ENCODE assay signal across 8 cellular contexts in the genomic region with DNA sequence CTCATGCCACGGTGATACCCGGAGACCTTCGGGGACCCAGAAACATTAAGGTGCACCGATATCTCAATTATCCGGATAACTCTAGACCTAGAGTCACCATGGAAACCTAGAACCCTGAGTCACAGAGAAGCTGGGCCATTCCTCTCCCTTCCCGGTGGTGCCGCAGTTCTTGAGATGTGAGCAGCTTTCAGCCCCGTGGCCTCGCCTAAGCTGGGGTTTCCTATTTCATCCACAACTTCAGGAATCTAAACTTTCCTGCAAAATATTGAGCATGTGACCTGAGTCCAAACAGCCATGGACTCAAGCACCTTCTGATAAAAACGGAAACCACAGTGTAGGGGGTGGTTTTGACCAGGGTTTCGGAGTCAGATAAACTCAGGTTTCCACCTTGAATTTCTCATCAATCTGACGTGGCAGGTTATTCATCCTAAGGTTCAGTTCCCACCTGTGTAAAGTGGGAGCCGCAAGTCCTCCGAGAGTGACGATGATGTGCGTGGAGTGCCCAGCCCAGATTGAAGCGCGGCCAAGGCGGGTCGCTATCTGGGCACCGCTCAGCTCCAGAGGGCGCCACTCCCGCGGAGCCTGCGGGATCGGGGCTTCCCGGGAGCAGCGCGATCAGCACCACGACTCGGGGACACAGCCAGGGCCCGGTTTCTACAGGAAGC. TPM values are rescaled to one million over a fixed set of nuclear protein-coding genes. Genes with fewer than 3 reads are reported as not detected.
DNase-seq lines count a peak whose midpoint lies in the region; ATAC-seq, FAIRE-seq and TF ChIP-seq lines count a peak whose summit lies in the region.

No MANE protein-coding gene starts in this region.

- H2BK12ac ChIP-seq in H1 (ENCODE audit: low read depth, low read length), result peak overlapping the region; percentile 60; the same call in 1 of the 2 replicates

- H3K9ac ChIP-seq in H1 (replicated peaks in 1 of 4; ENCODE audit: extremely low read depth in 1 of 4, low read depth in 3 of 4, low read length in 3 of 4), result no peak overlapping the region; a peak in 1 of 7 replicates

- H3K9me3 Mint-ChIP-seq in memory B cell, result no peaks in the 10 kb centered on the region
- no peaks in the 10 kb centered on the region for H3K9me3 Mint-ChIP-seq in stimulated activated memory B cell treated with anti-CD40 and anti-IgM and Interleukin-4, amounts not matched to agents 10 μg/mL and 1 μg/mL and 100 μg/mL, for 72 hours

- no peaks in the 10 kb centered on the region for H3K36me3 Mint-ChIP-seq in memory B cell
- H3K36me3 Mint-ChIP-seq in stimulated activated memory B cell treated with anti-CD40 and anti-IgM and Interleukin-4, amounts not matched to agents 10 μg/mL and 1 μg/mL and 100 μg/mL, for 72 hours, result no peaks in the 10 kb centered on the region

- H4K8ac ChIP-seq in H1 (ENCODE audit: extremely low read depth, insufficient read depth, low read length), result no peak overlapping the region; the same call in 1 of the 2 replicates

- H3K23me2 ChIP-seq in H1 (ENCODE audit: low read depth, low read length), result peaks cover 4% of the 10 kb centered on the region; the same call in 1 of the 2 replicates

- CTCF ChIA-PET in H1 (lab: Charles Lee; ENCODE audit: partially characterized antibody), result interaction anchor here (0.6 to 1.6 kb wide), 15 partner anchors 9 to 310 kb away, joined by 3 to 5 read pairs (median 3); no protein-coding TSS in a partner anchor

- no peak overlapping the region for H2BK15ac ChIP-seq in H1 (ENCODE audit: low read length)

- H4K91ac ChIP-seq in H1 (replicated peaks; ENCODE audit: insufficient read length, low read length), result peak overlapping the region; percentile 25

- 0 out of 2 replicates have a peak overlapping the region, but pooled peaks have one; percentile 35 for H2BK5ac ChIP-seq in H1 (ENCODE audit: low read depth, low read length)

- H3K4ac ChIP-seq in H1 (replicated peaks; ENCODE audit: insufficient read length, low read depth, low read length), result no peak overlapping the region

- 36% methylated on average over 29 of the region's 32 CpGs; no CpG with 5 or more reads in 1 of the 2 experiments for WGBS in H1 (ENCODE audit: extremely low coverage in 1 of 2, insufficient coverage in 1 of 2, insufficient read length in 1 of 2, insufficient replicate concordance in 2 of 2, low coverage in 1 of 2, low lambda C conversion rate in 2 of 2, missing lambda C conversion rate in 1 of 2), 2 experiments

- H3K9me3 ChIP-seq in H1 (ENCODE audit: insufficient read depth in 2 of 2, low read depth in 1 of 2, low read length in 1 of 2), result no peaks in the 10 kb centered on the region

- no peak overlapping the region for H3K23ac ChIP-seq in H1 (ENCODE audit: insufficient read length)

- H3K79me2 ChIP-seq in H1 (ENCODE audit: control insufficient read depth in 1 of 2, insufficient read depth in 2 of 2, low read length in 2 of 2), result peaks cover 8 to 36% of the 10 kb centered on the region in 2 experiments; a peak in 3 of 4 replicates

- no peak overlapping the region for H2BK120ac ChIP-seq in H1 (replicated peaks; ENCODE audit: low read depth, low read length)

- FAIRE-seq in H1 (lab: Jason Lieb, UNC), result no peak

- peak overlapping the region; percentile 87; the same call in 1 of the 2 replicates for H3K18ac ChIP-seq in H1 (ENCODE audit: extremely low read depth, low read length)

- H2AK5ac ChIP-seq in H1 (ENCODE audit: low read depth, low read length), result no peak overlapping the region

- H3K27me3 ChIP-seq in H1 (replicated peaks in 1 of 4; ENCODE audit: control insufficient read depth in 3 of 4, extremely low read depth in 1 of 4, insufficient read depth in 3 of 4, low read length in 3 of 4), result peaks cover 0 to 8% (median 5%) of the 10 kb centered on the region in 4 experiments; a peak in 4 of 7 replicates

- ATAC-seq in GM21529 (IDR thresholded peaks at IDR 0.05; ENCODE audit: unreplicated experiment) (peak; percentile 20), memory B cell (ENCODE audit: low read depth) (no peak), HG03039 (IDR thresholded peaks at IDR 0.05; ENCODE audit: unreplicated experiment) (no peak)
- peak; percentile 2 for ATAC-seq in stimulated activated memory B cell treated with anti-CD40 and anti-IgM and Interleukin-4, amounts not matched to agents 10 μg/mL and 1 μg/mL and 100 μg/mL, for 72 hours

- H3K36me3 ChIP-seq in H1 (ENCODE audit: control insufficient read depth in 2 of 4, insufficient read depth in 4 of 4, low read length in 3 of 4), result no peaks in the 10 kb centered on the region

- H3K14ac ChIP-seq in H1 (ENCODE audit: insufficient read length), result no peak overlapping the region

- H3K56ac ChIP-seq in H1 (replicated peaks; ENCODE audit: insufficient read length, low read depth, low read length), result no peak overlapping the region

- POLR2A ChIA-PET in H1 (lab: Charles Lee; ENCODE audit: partially characterized antibody), result interaction anchor here (1.8 to 2.0 kb wide), 2 partner anchors 9 to 17 kb away, joined by 5 read pairs; no protein-coding TSS in a partner anchor

- peaks cover 0 to 3% of the 10 kb centered on the region in 2 experiments for H4K20me1 ChIP-seq in H1 (replicated peaks in 1 of 2; ENCODE audit: control insufficient read depth in 1 of 2, insufficient read depth in 2 of 2, low read length in 2 of 2)

- peak overlapping the region; percentile 48 to 68 for H3K4me2 ChIP-seq in H1 (ENCODE audit: insufficient read depth in 1 of 2, low read depth in 2 of 2, low read length in 2 of 2)

- peak; percentile 38 to 43 (median 38) for TF ChIP-seq CTCF in H1 (IDR thresholded peaks at IDR 0.05; ENCODE audit: control extremely low read depth in 1 of 3, insufficient read depth in 1 of 3, low read depth in 1 of 3, low read length in 3 of 3)

- H4K5ac ChIP-seq in H1 (ENCODE audit: insufficient read length, low read depth, low read length), result no peak overlapping the region

- no peaks in the 10 kb centered on the region for H3K79me1 ChIP-seq in H1 (ENCODE audit: low read depth, low read length)

- DNase-seq in COLO668 (lab: John Stamatoyannopoulos, UW; ENCODE audit: unreplicated experiment) (peak; percentile 90), NCI-H1105 (lab: John Stamatoyannopoulos, UW) (peak; percentile 70), H1 (ENCODE audit: low read depth in 1 of 2, low spot score in 2 of 2) (peak in 1 of 2 experiments; percentile 76), memory B cell (ENCODE audit: low spot score in 2 of 2) (no peak)
- peak; percentile 54 for DNase-seq in activated CD4-positive, CD25-positive, alpha-beta regulatory T cell treated with anti-CD3 and anti-CD28 coated beads, Interleukin-2, amount 50 U/mL, for 72 hours

- H3K27ac ChIP-seq in H1 (ENCODE audit: low read depth, low read length), result no peak overlapping the region

- H3K27ac Mint-ChIP-seq in memory B cell, result no peak overlapping the region
- H3K27ac Mint-ChIP-seq in stimulated activated memory B cell treated with anti-CD40 and anti-IgM and Interleukin-4, amounts not matched to agents 10 μg/mL and 1 μg/mL and 100 μg/mL, for 72 hours, result no peak overlapping the region

- TF ChIP-seq RAD21 in H1 (IDR thresholded peaks at IDR 0.05 in 1 of 2, conservative IDR thresholded peaks at IDR 0.05 in 1 of 2; ENCODE audit: low read depth in 2 of 2, low read length in 2 of 2), result peak; percentile 30 to 58; a peak in 3 of 4 replicates

- H3K4me3 ChIP-seq in H1 (ENCODE audit: extremely low read depth in 1 of 4, insufficient read depth in 2 of 4, low read depth in 3 of 4, low read length in 4 of 4), result peak overlapping the region; percentile 65 to 91 (median 82); a peak in 7 of 8 replicates

- TF ChIP-seq POLR2A in H1 (IDR thresholded peaks at IDR 0.05; ENCODE audit: control extremely low read depth in 1 of 2, low read depth in 2 of 2, low read length in 2 of 2), result no peak

- TF ChIP-seq EP300 in H1 (IDR thresholded peaks at IDR 0.05; ENCODE audit: borderline replicate concordance in 1 of 2, low read depth in 2 of 2, low read length in 2 of 2), result no peak

- H2AFZ ChIP-seq in H1 (ENCODE audit: low read length), result 0 out of 2 replicates have a peak overlapping the region, but pooled peaks have one; percentile 8

- peaks cover 10 to 20% (median 12%) of the 10 kb centered on the region in 4 experiments; a peak in 6 of 7 replicates for H3K4me1 ChIP-seq in H1 (replicated peaks in 1 of 4; ENCODE audit: control insufficient read depth in 3 of 4, insufficient read depth in 4 of 4, low read length in 3 of 4)

- H3K4me1 Mint-ChIP-seq in memory B cell, result peaks cover 10% of the 10 kb centered on the region
- H3K4me1 Mint-ChIP-seq in stimulated activated memory B cell treated with anti-CD40 and anti-IgM and Interleukin-4, amounts not matched to agents 10 μg/mL and 1 μg/mL and 100 μg/mL, for 72 hours, result peaks cover 14% of the 10 kb centered on the region

- H3K4me3 Mint-ChIP-seq in memory B cell, result peak overlapping the region; percentile 90
- peak overlapping the region; percentile 93 for H3K4me3 Mint-ChIP-seq in stimulated activated memory B cell treated with anti-CD40 and anti-IgM and Interleukin-4, amounts not matched to agents 10 μg/mL and 1 μg/mL and 100 μg/mL, for 72 hours

- H3K27me3 Mint-ChIP-seq in memory B cell, result peaks cover 6% of the 10 kb centered on the region
- H3K27me3 Mint-ChIP-seq in stimulated activated memory B cell treated with anti-CD40 and anti-IgM and Interleukin-4, amounts not matched to agents 10 μg/mL and 1 μg/mL and 100 μg/mL, for 72 hours, result peaks cover 46% of the 10 kb centered on the region

- no peak overlapping the region for H2BK20ac ChIP-seq in H1 (ENCODE audit: low read length)

TF ChIP-seq in H1, 55 proteins besides CTCF, POLR2A, EP300 and RAD21 (continues in another document):
- TF ChIP-seq CHD1 (IDR thresholded peaks at IDR 0.05; ENCODE audit: low read depth, low read length), result no peak
- TF ChIP-seq SIRT6 (IDR thresholded peaks at IDR 0.05; ENCODE audit: low read length), result no peak
- TF ChIP-seq, protein P1, sequence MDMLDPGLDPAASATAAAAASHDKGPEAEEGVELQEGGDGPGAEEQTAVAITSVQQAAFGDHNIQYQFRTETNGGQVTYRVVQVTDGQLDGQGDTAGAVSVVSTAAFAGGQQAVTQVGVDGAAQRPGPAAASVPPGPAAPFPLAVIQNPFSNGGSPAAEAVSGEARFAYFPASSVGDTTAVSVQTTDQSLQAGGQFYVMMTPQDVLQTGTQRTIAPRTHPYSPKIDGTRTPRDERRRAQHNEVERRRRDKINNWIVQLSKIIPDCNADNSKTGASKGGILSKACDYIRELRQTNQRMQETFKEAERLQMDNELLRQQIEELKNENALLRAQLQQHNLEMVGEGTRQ (IDR thresholded peaks at IDR 0.05; ENCODE audit: low read length), result no peak
- 0 out of 2 replicates have a peak, but pooled peaks have one; percentile 4 for TF ChIP-seq CHD2 (IDR thresholded peaks at IDR 0.05; ENCODE audit: low read length)

RNA-seq across cellular contexts. Expression of a gene that starts 1.0 kb away (rescaled TPM):
- total RNA-seq in H1 (2021; fragmentation: NEBNext Ultra II Directional; extraction: Animal tissue kit (Norgen Biotek cat#: 25700)), result 42.2 and 45.1 TPM in 2 replicates
- 10.4 and 11.0 TPM in 2 replicates for polyA plus RNA-seq in H1 (2011; rRNA removed)
- 11.7 TPM for polyA plus RNA-seq in H1 (2011; cell fraction: cytosol; rRNA removed)
- polyA plus RNA-seq in H1 (2011; cell fraction: nucleus; rRNA removed), result 19.7 TPM
- polyA plus RNA-seq in H1 (2012, experiment 1 of 2), result 18.4 to 22.7 TPM (median 21.9 TPM) in 4 replicates
- 12.8 TPM for polyA plus RNA-seq in H1 (2012, experiment 2 of 2)
- polyA plus RNA-seq in H1 (2013, experiment 1 of 2), result 22.6 TPM
- 22.9 TPM for polyA plus RNA-seq in H1 (2013, experiment 2 of 2)
- polyA minus RNA-seq in H1 (2011; rRNA and poly(A)+ RNA removed), result 16.9 and 24.2 TPM in 2 replicates
- polyA minus RNA-seq in H1 (2011; cell fraction: cytosol; rRNA and poly(A)+ RNA removed), result 17.0 TPM
- 15.5 TPM for polyA minus RNA-seq in H1 (2011; cell fraction: nucleus; rRNA and poly(A)+ RNA removed)

Comparison
In these comparisons a context has a peak if more than half of its experiments do, and no peak if none do; other contexts are left out.
1. DNase-seq: peak in COLO668 (single experiment), NCI-H1105 (single experiment) and activated CD4-positive, CD25-positive, alpha-beta regulatory T cell treated with anti-CD3 and anti-CD28 coated beads, Interleukin-2, amount 50 U/mL, for 72 hours (single experiment); none in memory B cell (0 of 2).
2. ATAC-seq: peak in GM21529 (single experiment) and stimulated activated memory B cell treated with anti-CD40 and anti-IgM and Interleukin-4, amounts not matched to agents 10 μg/mL and 1 μg/mL and 100 μg/mL, for 72 hours (single experiment); none in memory B cell (single experiment) and HG03039 (single experiment).